Comparison of ENCODE assay signal across 1 cellular context in genomic region chr20:50126662-50127061, GRCh38.
TF ChIP-seq lines count a peak whose summit lies in the region.

No MANE protein-coding gene starts in this region.

TF ChIP-seq in IMR-90, 13 proteins besides CTCF, POLR2A, EP300 and RAD21 (continued from another document):
- no peak for TF ChIP-seq ELK1 (IDR thresholded peaks at IDR 0.05; ENCODE audit: borderline replicate concordance, low read depth, low read length)
- TF ChIP-seq FOS (IDR thresholded peaks at IDR 0.05; ENCODE audit: low read depth, low read length): no peak
- no peak for TF ChIP-seq SMC3 (IDR thresholded peaks at IDR 0.05; ENCODE audit: low read depth, low read length)
- TF ChIP-seq CHD1 (IDR thresholded peaks at IDR 0.05; ENCODE audit: low read depth, low read length): no peak
